8 cellular contexts compared by ENCODE assay signal in the genomic region with DNA sequence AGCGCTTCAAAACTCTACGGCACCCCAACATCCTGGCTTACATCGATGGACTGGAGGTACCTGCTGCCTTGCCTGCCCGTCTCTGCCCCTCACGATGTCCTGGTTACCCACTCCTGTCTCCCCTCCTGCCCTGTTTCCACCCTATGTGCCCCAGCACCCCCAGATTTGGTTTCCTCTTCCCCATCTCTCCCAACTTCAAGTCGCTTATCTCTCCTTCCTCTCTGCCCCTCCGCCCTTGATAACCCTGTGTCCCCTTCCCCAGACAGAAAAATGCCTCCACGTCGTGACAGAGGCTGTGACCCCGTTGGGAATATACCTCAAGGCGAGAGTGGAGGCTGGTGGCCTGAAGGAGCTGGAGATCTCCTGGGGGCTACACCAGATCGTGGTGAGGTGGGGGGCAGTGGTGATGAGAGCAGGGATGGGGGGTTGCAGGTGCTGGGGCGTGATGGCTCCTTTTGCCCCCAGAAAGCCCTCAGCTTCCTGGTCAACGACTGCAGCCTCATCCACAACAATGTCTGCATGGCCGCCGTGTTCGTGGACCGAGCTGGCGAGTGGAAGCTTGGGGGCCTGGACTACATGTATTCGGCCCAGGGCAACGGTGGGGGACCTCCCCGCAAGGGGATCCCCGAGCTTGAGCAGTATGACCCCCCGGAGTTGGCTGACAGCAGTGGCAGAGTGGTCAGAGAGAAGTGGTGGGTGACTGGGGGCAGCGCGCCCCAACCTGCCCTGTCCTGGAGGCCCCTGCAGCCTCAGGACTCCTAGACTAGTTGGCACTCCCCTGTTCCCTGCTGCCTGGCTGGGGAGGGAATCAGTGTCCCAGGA. TPM values are rescaled to one million over a fixed set of nuclear protein-coding genes. Genes with fewer than 3 reads are reported as not detected.
A peak's percentile ranks its signal among the peaks of the same experiment; 100 is the strongest.
DNase-seq lines count a peak whose midpoint lies in the region; TF ChIP-seq lines count a peak whose summit lies in the region.

No MANE protein-coding gene starts in this region.

- intact Hi-C loops in left ventricle myocardium inferior (cut with micrococcal nuclease), result no loop called here

- H3K4me3 ChIP-seq in WI38 (ENCODE audit: low read depth, low read length) (peak overlapping the region; percentile 91), left ventricle myocardium inferior (peak overlapping the region; percentile 100), skeletal muscle satellite cell (ENCODE audit: low read length) (peak overlapping the region; percentile 77)

- peak overlapping the region; percentile 89 for H3K4me2 ChIP-seq in skeletal muscle satellite cell (ENCODE audit: low read length)

- H3K4me1 ChIP-seq in left ventricle myocardium inferior (peaks cover 30% of the 10 kb centered on the region), skeletal muscle satellite cell (ENCODE audit: control insufficient read depth, insufficient read depth, low read length) (peaks cover 22% of the 10 kb centered on the region)

- H3K9me3 ChIP-seq in left ventricle myocardium inferior (replicated peaks) (no peaks in the 10 kb centered on the region), skeletal muscle satellite cell (replicated peaks; ENCODE audit: low read length) (no peaks in the 10 kb centered on the region)

- H3K27me3 ChIP-seq in left ventricle myocardium inferior (ENCODE audit: low read depth), result no peaks in the 10 kb centered on the region
- no peaks in the 10 kb centered on the region for H3K27me3 ChIP-seq in skeletal muscle satellite cell (ENCODE audit: control insufficient read depth, insufficient read depth, low read length)

- H3K27ac ChIP-seq in left ventricle myocardium inferior (replicated peaks), result peak overlapping the region; percentile 95

- H3K9ac ChIP-seq in skeletal muscle satellite cell (ENCODE audit: low read depth, low read length), result peak overlapping the region; percentile 98

- peaks cover 44% of the 10 kb centered on the region for H3K36me3 ChIP-seq in left ventricle myocardium inferior
- H3K36me3 ChIP-seq in skeletal muscle satellite cell (ENCODE audit: insufficient read depth, low read length), result peaks cover 44% of the 10 kb centered on the region

- TF ChIP-seq CTCF in GM20000 (IDR thresholded peaks at IDR 0.05; ENCODE audit: extremely low read depth, missing control alignments) (no peak), WI38 (IDR thresholded peaks at IDR 0.05; ENCODE audit: low read depth, low read length) (no peak), left ventricle myocardium inferior (IDR thresholded peaks at IDR 0.05; ENCODE audit: borderline replicate concordance) (no peak)

- DNase-seq in GM20000 (ENCODE audit: low spot score), result peak; percentile 3
- DNase-seq in left ventricle myocardium inferior, result no peak
- DNase-seq in GM19238 (ENCODE audit: insufficient read length, low spot score), result no peak
- DNase-seq in stimulated activated CD4-positive, alpha-beta T cell treated with anti-CD3 and anti-CD28 coated beads, Interleukin-15, amount 100 ng/mL, for 24 hours, result no peak
- no peak for DNase-seq in NOMO-1 treated with dmso at 0.1 percent for 144 hours (lab: John Stamatoyannopoulos, UW; ENCODE audit: unreplicated experiment)
- DNase-seq in NK-92 treated with Interleukin-12 subunit alpha and Interleukin-12 subunit beta, amount 100 ng/mL, for 24 hours (lab: John Stamatoyannopoulos, UW), result no peak

RNA-seq across cellular contexts. Expression of a gene that starts 1.0 kb away (rescaled TPM):
- 60.2 TPM for total RNA-seq in left ventricle myocardium inferior
- 92.8 and 102 TPM in 2 replicates for total RNA-seq in skeletal muscle satellite cell (2012; rRNA removed)

RNA-seq across cellular contexts. Expression of a gene that starts 27.0 kb away (rescaled TPM):
- total RNA-seq in left ventricle myocardium inferior, result 6,576 TPM
- 6,738 and 7,377 TPM in 2 replicates for total RNA-seq in skeletal muscle satellite cell (2012; rRNA removed)

RNA-seq across cellular contexts. Expression of a gene that starts 32.3 kb away (rescaled TPM):
- 80.3 TPM for total RNA-seq in left ventricle myocardium inferior
- 40.0 and 50.7 TPM in 2 replicates for total RNA-seq in skeletal muscle satellite cell (2012; rRNA removed)

RNA-seq across cellular contexts. Expression of a gene that starts 44.4 kb away (rescaled TPM):
- total RNA-seq in left ventricle myocardium inferior, result 21.1 TPM
- total RNA-seq in skeletal muscle satellite cell (2012; rRNA removed), result 77.6 and 102 TPM in 2 replicates

RNA-seq across cellular contexts. Expression of a gene that starts 46.5 kb away (rescaled TPM):
- total RNA-seq in left ventricle myocardium inferior, result 40.9 TPM
- total RNA-seq in skeletal muscle satellite cell (2012; rRNA removed), result 13.4 and 21.8 TPM in 2 replicates
